In the genomic region with DNA sequence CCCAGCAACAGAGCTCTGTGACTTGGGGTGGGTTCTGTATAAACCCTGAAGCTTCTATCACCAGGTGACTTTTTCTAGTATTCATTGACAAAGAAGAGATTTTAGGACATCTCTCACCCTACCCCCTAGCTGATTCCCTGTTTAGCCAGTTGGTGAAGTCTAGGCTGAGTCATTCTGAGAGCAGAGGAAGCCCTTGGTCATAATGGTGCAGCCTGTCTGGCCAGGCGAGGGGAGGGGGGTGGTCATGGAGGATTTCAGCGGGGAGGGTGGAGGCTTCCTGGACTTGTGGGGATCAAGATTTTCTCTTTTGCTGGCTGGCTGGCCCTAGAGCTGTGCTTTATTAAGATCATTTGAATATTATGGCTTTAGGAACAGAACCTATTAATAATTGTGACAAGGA, we compare ENCODE assay signal across 17 cellular contexts.
"Had no signal": no experiment of that assay in that cellular context is flagged by ENCODE, and none has a peak within 500 bp of the region (broad histone marks: within the 10 kb centered on the region; RNA-seq: fewer than 3 reads in every experiment).

No MANE protein-coding gene starts in this region.

- H3K36me3 ChIP-seq: esophagus muscularis mucosa, right lobe of liver, transverse colon, uterus had no signal

- H3K27me3 ChIP-seq: right lobe of liver, uterus had no signal

- H3K27ac ChIP-seq: esophagus muscularis mucosa, right lobe of liver, transverse colon, uterus had no signal

- H3K27ac Mint-ChIP-seq: activated CD4-positive, alpha-beta memory T cell treated with anti-CD3 and anti-CD28 coated beads, Interleukin-2, amount 10 ng/mL, durations not matched to agents 7 days and 5 days; activated CD4-positive, alpha-beta T cell treated with anti-CD3 and anti-CD28 coated beads, Interleukin-2, amount 10 ng/mL, durations not matched to agents 24 days and 14 days; activated naive CD4-positive, alpha-beta T cell treated with anti-CD3 and anti-CD28 coated beads for 36 hours; activated naive CD8-positive, alpha-beta T cell treated with anti-CD3 and anti-CD28 coated beads, Interleukin-2, amount 10 ng/mL, durations not matched to agents 7 days and 5 days; activated T-cell treated with anti-CD3 and anti-CD28 coated beads, Interleukin-2, amount 50 U/mL, for 72 hours; stimulated activated naive B cell treated with anti-CD40 and anti-IgM and Interleukin-4, amounts not matched to agents 10 μg/mL and 1 μg/mL and 100 μg/mL, for 72 hours had no signal

- H3K9me3 ChIP-seq: right lobe of liver, transverse colon, uterus had no signal

- H3K4me3 ChIP-seq: esophagus muscularis mucosa, right lobe of liver, transverse colon, uterus had no signal

- H3K4me1 Mint-ChIP-seq: activated CD4-positive, alpha-beta memory T cell treated with anti-CD3 and anti-CD28 coated beads, Interleukin-2, amount 10 ng/mL, durations not matched to agents 7 days and 5 days; activated CD4-positive, alpha-beta T cell treated with anti-CD3 and anti-CD28 coated beads, Interleukin-2, amount 10 ng/mL, durations not matched to agents 24 days and 14 days; activated naive CD8-positive, alpha-beta T cell treated with anti-CD3 and anti-CD28 coated beads, Interleukin-2, amount 10 ng/mL, durations not matched to agents 7 days and 5 days; stimulated activated naive B cell treated with anti-CD40 and anti-IgM and Interleukin-4, amounts not matched to agents 10 μg/mL and 1 μg/mL and 100 μg/mL, for 72 hours had no signal

- H3K9me3 Mint-ChIP-seq: activated CD4-positive, alpha-beta memory T cell treated with anti-CD3 and anti-CD28 coated beads, Interleukin-2, amount 10 ng/mL, durations not matched to agents 7 days and 5 days; activated CD4-positive, alpha-beta T cell treated with anti-CD3 and anti-CD28 coated beads, Interleukin-2, amount 10 ng/mL, durations not matched to agents 24 days and 14 days; activated naive CD4-positive, alpha-beta T cell treated with anti-CD3 and anti-CD28 coated beads for 36 hours; activated naive CD8-positive, alpha-beta T cell treated with anti-CD3 and anti-CD28 coated beads, Interleukin-2, amount 10 ng/mL, durations not matched to agents 7 days and 5 days had no signal

- H3K27me3 Mint-ChIP-seq: activated CD4-positive, alpha-beta memory T cell treated with anti-CD3 and anti-CD28 coated beads, Interleukin-2, amount 10 ng/mL, durations not matched to agents 7 days and 5 days; activated CD4-positive, alpha-beta T cell treated with anti-CD3 and anti-CD28 coated beads, Interleukin-2, amount 10 ng/mL, durations not matched to agents 24 days and 14 days had no signal

- H3K36me3 Mint-ChIP-seq: activated naive CD8-positive, alpha-beta T cell treated with anti-CD3 and anti-CD28 coated beads, Interleukin-2, amount 10 ng/mL, durations not matched to agents 7 days and 5 days; stimulated activated naive B cell treated with anti-CD40 and anti-IgM and Interleukin-4, amounts not matched to agents 10 μg/mL and 1 μg/mL and 100 μg/mL, for 72 hours had no signal

- H3K4me1 ChIP-seq: esophagus muscularis mucosa, right lobe of liver, transverse colon, uterus had no signal

- ATAC-seq: activated CD4-positive, CD25-positive, alpha-beta regulatory T cell treated with anti-CD3 and anti-CD28 coated beads, Interleukin-2, amount 50 U/mL, for 24 hours; activated T-cell treated with anti-CD3 and anti-CD28 coated beads, Interleukin-2, amount 50 U/mL, for 72 hours; left ventricle myocardium superior; right lobe of liver; stimulated activated naive B cell treated with anti-CD40 and anti-IgM and Interleukin-4, amounts not matched to agents 10 μg/mL and 1 μg/mL and 100 μg/mL, for 72 hours had no signal

- H3K4me3 Mint-ChIP-seq: activated CD4-positive, alpha-beta memory T cell treated with anti-CD3 and anti-CD28 coated beads, Interleukin-2, amount 10 ng/mL, durations not matched to agents 7 days and 5 days; activated CD4-positive, alpha-beta T cell treated with anti-CD3 and anti-CD28 coated beads, Interleukin-2, amount 10 ng/mL, durations not matched to agents 24 days and 14 days; activated naive CD4-positive, alpha-beta T cell treated with anti-CD3 and anti-CD28 coated beads for 36 hours; activated naive CD8-positive, alpha-beta T cell treated with anti-CD3 and anti-CD28 coated beads, Interleukin-2, amount 10 ng/mL, durations not matched to agents 7 days and 5 days; activated T-cell treated with anti-CD3 and anti-CD28 coated beads, Interleukin-2, amount 50 U/mL, for 72 hours; stimulated activated naive B cell treated with anti-CD40 and anti-IgM and Interleukin-4, amounts not matched to agents 10 μg/mL and 1 μg/mL and 100 μg/mL, for 72 hours had no signal

- DNase-seq: activated CD4-positive, alpha-beta memory T cell treated with anti-CD3 and anti-CD28 coated beads, Interleukin-2, amount 10 ng/mL, durations not matched to agents 7 days and 5 days; activated CD4-positive, alpha-beta T cell treated with anti-CD3 and anti-CD28 coated beads, Interleukin-2, amount 10 ng/mL, durations not matched to agents 24 days and 14 days; activated effector memory CD4-positive, alpha-beta T cell treated with Interleukin-2 at 50 U/mL for 16 hours; activated naive CD4-positive, alpha-beta T cell treated with anti-CD3 and anti-CD28 coated beads for 36 hours; activated naive CD8-positive, alpha-beta T cell treated with anti-CD3 and anti-CD28 coated beads, Interleukin-2, amount 10 ng/mL, durations not matched to agents 7 days and 5 days; activated T-cell treated with anti-CD3 and anti-CD28 coated beads, Interleukin-2, amount 50 U/mL, for 72 hours; amniotic stem cell; hippocampal formation; kidney glomerular epithelial cell; left ventricle myocardium superior; nucleus accumbens; right lobe of liver; stimulated activated naive B cell treated with anti-CD40 and anti-IgM and Interleukin-4, amounts not matched to agents 10 μg/mL and 1 μg/mL and 100 μg/mL, for 72 hours; transverse colon; uterus had no signal
